In genomic region chr12:28308891-28309290, GRCh38 we compare ENCODE assay signal across 21 cellular contexts.
DNase-seq lines count a peak whose midpoint lies in the region; FAIRE-seq and TF ChIP-seq lines count a peak whose summit lies in the region.
"Had no signal": no experiment of that assay in that cellular context is flagged by ENCODE, and none has a peak within 500 bp of the region (broad histone marks: within the 10 kb centered on the region; RNA-seq: fewer than 3 reads in every experiment).

No MANE protein-coding gene starts in this region.

- no peaks in the 10 kb centered on the region for H3K79me1 ChIP-seq in neuronal stem cell (ENCODE audit: low read depth, low read length)

- H2AK5ac ChIP-seq in neuronal stem cell (ENCODE audit: low read depth, low read length), result no peak overlapping the region

- peaks cover 2% of the 10 kb centered on the region for H3K36me3 Mint-ChIP-seq in astrocyte (ENCODE audit: low read depth, unreplicated experiment)

- DNase-seq in HTR-8/SVneo (ENCODE audit: insufficient read length, low spot score), result no peak
- DNase-seq in astrocyte (ENCODE audit: low read depth), result peak; percentile 42
- DNase-seq in cardiac fibroblast (ENCODE audit: low read depth in 2 of 2), result peak; percentile 3 to 12
- peak; percentile 8 for DNase-seq in fibroblast of the aortic adventitia (ENCODE audit: low read depth)
- DNase-seq in osteoblast (ENCODE audit: insufficient read length, low spot score, missing footprints), result no peak
- no peak for DNase-seq in globus pallidus (ENCODE audit: low spot score)
- no peak for DNase-seq in RCC 7860 (ENCODE audit: low spot score)
- no peak for DNase-seq in neuronal stem cell (ENCODE audit: low spot score)
- DNase-seq: AML-193; Caco-2; CD4-positive, alpha-beta T cell; GM23248; HCEC 1CT had no signal

- no peak overlapping the region for H3K23ac ChIP-seq in neuronal stem cell (ENCODE audit: low read depth, low read length, poor library complexity)

- H4K8ac ChIP-seq in neuronal stem cell (ENCODE audit: low read depth, low read length), result no peak overlapping the region

- FAIRE-seq in HTR-8/SVneo (lab: Jason Lieb, UNC) (peak; percentile 63), astrocyte (lab: Jason Lieb, UNC) (no peak), RCC 7860 (lab: Jason Lieb, UNC) (no peak)
- FAIRE-seq: A549, D721Med, G401.6, GM12891, GM19239, H54 had no signal

- no peak overlapping the region for H2BK5ac ChIP-seq in neuronal stem cell (ENCODE audit: low read length)

- TF ChIP-seq CTCF in astrocyte (IDR thresholded peaks at IDR 0.05; ENCODE audit: insufficient read depth, low read depth, low read length) (no peak), cardiac fibroblast (IDR thresholded peaks at IDR 0.05; ENCODE audit: low read depth, low read length) (no peak), fibroblast of the aortic adventitia (IDR thresholded peaks at IDR 0.05; ENCODE audit: insufficient read depth, low read length) (no peak), osteoblast (IDR thresholded peaks at IDR 0.05; ENCODE audit: extremely low read depth, low read depth, low read length) (no peak)

- H3K79me2 ChIP-seq in astrocyte (ENCODE audit: insufficient read depth, low read length), result no peaks in the 10 kb centered on the region
- no peaks in the 10 kb centered on the region for H3K79me2 ChIP-seq in osteoblast (ENCODE audit: insufficient read depth, low read length)

- H3K9ac ChIP-seq in astrocyte (ENCODE audit: low read length) (no peak overlapping the region), neuronal stem cell (ENCODE audit: low read depth, low read length, poor library complexity) (no peak overlapping the region)
- H3K9ac ChIP-seq: GM23248 had no signal

- H3K4me3 Mint-ChIP-seq in astrocyte (ENCODE audit: unreplicated experiment), result no peak overlapping the region
- H3K4me3 Mint-ChIP-seq: CD4-positive, alpha-beta T cell had no signal

- no peak overlapping the region for H3K4ac ChIP-seq in neuronal stem cell (ENCODE audit: low read length)

- peaks cover 25% of the 10 kb centered on the region for H3K4me1 Mint-ChIP-seq in astrocyte (ENCODE audit: low read depth, unreplicated experiment)

- H3K9me3 ChIP-seq in astrocyte (ENCODE audit: insufficient read depth, low read depth, low read length) (no peaks in the 10 kb centered on the region), osteoblast (ENCODE audit: low read depth, low read length) (no peaks in the 10 kb centered on the region), neuronal stem cell (replicated peaks in 1 of 2; ENCODE audit: control insufficient read depth in 2 of 2, insufficient read depth in 1 of 2, low read depth in 1 of 2, low read length in 2 of 2) (peaks cover 0 to 9% of the 10 kb centered on the region in 2 donors)
- H3K9me3 ChIP-seq: A549, Caco-2 had no signal

- H2BK12ac ChIP-seq in neuronal stem cell (ENCODE audit: low read length), result no peak overlapping the region

- no peak overlapping the region for H3K27ac Mint-ChIP-seq in astrocyte (ENCODE audit: unreplicated experiment)
- H3K27ac Mint-ChIP-seq: CD4-positive, alpha-beta T cell had no signal

- H4K91ac ChIP-seq in neuronal stem cell (ENCODE audit: low read depth, low read length, poor library complexity), result no peak overlapping the region

- H2BK120ac ChIP-seq in neuronal stem cell (ENCODE audit: low read depth, low read length), result no peak overlapping the region

- H3K14ac ChIP-seq in neuronal stem cell (ENCODE audit: low read length), result no peak overlapping the region

- no peaks in the 10 kb centered on the region for H3K36me3 ChIP-seq in astrocyte (ENCODE audit: insufficient read depth, low read length)
- H3K36me3 ChIP-seq in osteoblast (ENCODE audit: insufficient read depth, low read length), result no peaks in the 10 kb centered on the region
- no peaks in the 10 kb centered on the region for H3K36me3 ChIP-seq in neuronal stem cell (replicated peaks in 1 of 2; ENCODE audit: control insufficient read depth in 2 of 2, insufficient read depth in 2 of 2, low read length in 2 of 2)

- no peak overlapping the region for H3K4me2 ChIP-seq in astrocyte (ENCODE audit: low read length)
- no peak overlapping the region for H3K4me2 ChIP-seq in osteoblast (ENCODE audit: insufficient read depth, low read length)
- H3K4me2 ChIP-seq in neuronal stem cell (ENCODE audit: insufficient read depth, low read length, poor library complexity, severe bottlenecking), result no peak overlapping the region
- H3K4me2 ChIP-seq: A549 had no signal

- H2AFZ ChIP-seq in astrocyte (ENCODE audit: low read depth, low read length), result no peak overlapping the region
- no peak overlapping the region for H2AFZ ChIP-seq in osteoblast (ENCODE audit: low read length)
- no peak overlapping the region for H2AFZ ChIP-seq in neuronal stem cell (ENCODE audit: low read length)
- H2AFZ ChIP-seq: GM23248 had no signal

- H3K27ac ChIP-seq in astrocyte (ENCODE audit: low read depth, low read length) (no peak overlapping the region), osteoblast (ENCODE audit: low read depth, low read length) (no peak overlapping the region), neuronal stem cell (replicated peaks; ENCODE audit: low read length) (no peak overlapping the region)
- H3K27ac ChIP-seq: 22Rv1, A549, C4-2B, GM23248 had no signal

- no CpG with 5 or more reads among the region's 2 CpGs for WGBS in neuronal stem cell (ENCODE audit: extremely low coverage in 2 of 2, insufficient read length in 2 of 2, insufficient replicate concordance in 1 of 2), 2 donors

- H3K18ac ChIP-seq in neuronal stem cell (ENCODE audit: low read length), result no peak overlapping the region

- H3K4me1 ChIP-seq in astrocyte (ENCODE audit: insufficient read depth, low read length) (peaks cover 7% of the 10 kb centered on the region), osteoblast (ENCODE audit: insufficient read depth, low read length) (peaks cover 5% of the 10 kb centered on the region), neuronal stem cell (ENCODE audit: control insufficient read depth in 2 of 2, insufficient read depth in 1 of 2, low read depth in 1 of 2, low read length in 2 of 2) (peaks cover 0 to 7% of the 10 kb centered on the region in 2 donors)
- H3K4me1 ChIP-seq: Caco-2 had no signal

- H4K20me1 ChIP-seq in astrocyte (ENCODE audit: insufficient read depth, low read length), result no peaks in the 10 kb centered on the region
- no peaks in the 10 kb centered on the region for H4K20me1 ChIP-seq in osteoblast (ENCODE audit: insufficient read depth, low read length)

- no peak overlapping the region for H2BK15ac ChIP-seq in neuronal stem cell (ENCODE audit: low read length)

- no peak overlapping the region for H3K4me3 ChIP-seq in astrocyte (ENCODE audit: insufficient read depth, low read depth, low read length)
- no peak overlapping the region for H3K4me3 ChIP-seq in cardiac fibroblast (replicated peaks in 1 of 2; ENCODE audit: low read depth in 2 of 2, low read length in 2 of 2)
- no peak overlapping the region for H3K4me3 ChIP-seq in fibroblast of the aortic adventitia (ENCODE audit: low read depth, low read length)
- no peak overlapping the region for H3K4me3 ChIP-seq in osteoblast (ENCODE audit: insufficient read depth, low read length)
- no peak overlapping the region for H3K4me3 ChIP-seq in neuronal stem cell (ENCODE audit: low read length in 2 of 2)
- H3K4me3 ChIP-seq: A549, GM23248 had no signal

- H3K27me3 Mint-ChIP-seq in astrocyte (ENCODE audit: low read depth, unreplicated experiment), result no peaks in the 10 kb centered on the region
- H3K27me3 Mint-ChIP-seq: CD4-positive, alpha-beta T cell had no signal

- H3K9me3 Mint-ChIP-seq in astrocyte (ENCODE audit: unreplicated experiment), result no peaks in the 10 kb centered on the region

- H3K27me3 ChIP-seq in astrocyte (ENCODE audit: insufficient read depth, low read length), result no peaks in the 10 kb centered on the region
- no peaks in the 10 kb centered on the region for H3K27me3 ChIP-seq in osteoblast (ENCODE audit: insufficient read depth, low read length)
- no peaks in the 10 kb centered on the region for H3K27me3 ChIP-seq in neuronal stem cell (ENCODE audit: control insufficient read depth in 3 of 3, insufficient read depth in 3 of 3, low read depth in 1 of 3, low read length in 3 of 3)

Comparison
In these comparisons a context has a peak if more than half of its experiments do, and no peak if none do; other contexts are left out.
1. DNase-seq: peak in astrocyte (single experiment), cardiac fibroblast (2 of 2) and fibroblast of the aortic adventitia (single experiment); none in HTR-8/SVneo (single experiment), osteoblast (single experiment), globus pallidus (single experiment), RCC 7860 (single experiment) and neuronal stem cell (single experiment).